In genomic region chr4:184455299-184455698, GRCh38 we compare ENCODE assay signal across 16 cellular contexts.
"Had no signal": no experiment of that assay in that cellular context is flagged by ENCODE, and none has a peak within 500 bp of the region (broad histone marks: within the 10 kb centered on the region; RNA-seq: fewer than 3 reads in every experiment).

No MANE protein-coding gene starts in this region.

- H3K27me3 ChIP-seq: adrenal gland, cardiac muscle cell, right atrium auricular region, stomach, testis, upper lobe of left lung had no signal

- H3K36me3 Mint-ChIP-seq: naive B cell had no signal

- H3K4me3 ChIP-seq: adrenal gland, cardiac muscle cell, right atrium auricular region, stomach, testis, upper lobe of left lung had no signal

- DNase-seq: activated effector memory CD4-positive, alpha-beta T cell treated with anti-CD3 and anti-CD28 coated beads, Interleukin-2, amount 50 U/mL, for 16 hours; adrenal gland; left colon; naive B cell; nucleus accumbens; small intestine; stimulated activated CD4-positive, alpha-beta T cell treated with anti-CD3 and anti-CD28 coated beads, Interleukin-4, amount 100 ng/mL, for 4 hours; stimulated activated CD8-positive, alpha-beta memory T cell treated with anti-CD3 and anti-CD28 coated beads, Interleukin-4, amount 100 ng/mL, for 48 hours; stomach; T1000; testis had no signal

- ATAC-seq: activated CD4-positive, CD25-positive, alpha-beta regulatory T cell treated with anti-CD3 and anti-CD28 coated beads, Interleukin-2, amount 50 U/mL, for 24 hours; esophagus mucosa; left colon had no signal

- H3K9me3 ChIP-seq: adrenal gland, right atrium auricular region, stomach, testis, upper lobe of left lung had no signal

- H3K9me3 Mint-ChIP-seq: naive B cell had no signal

- H3K27me3 Mint-ChIP-seq: naive B cell had no signal

- H3K27ac ChIP-seq: cardiac muscle cell, right atrium auricular region, testis had no signal
